Comparison of ENCODE assay signal across 10 cellular contexts in the genomic region with DNA sequence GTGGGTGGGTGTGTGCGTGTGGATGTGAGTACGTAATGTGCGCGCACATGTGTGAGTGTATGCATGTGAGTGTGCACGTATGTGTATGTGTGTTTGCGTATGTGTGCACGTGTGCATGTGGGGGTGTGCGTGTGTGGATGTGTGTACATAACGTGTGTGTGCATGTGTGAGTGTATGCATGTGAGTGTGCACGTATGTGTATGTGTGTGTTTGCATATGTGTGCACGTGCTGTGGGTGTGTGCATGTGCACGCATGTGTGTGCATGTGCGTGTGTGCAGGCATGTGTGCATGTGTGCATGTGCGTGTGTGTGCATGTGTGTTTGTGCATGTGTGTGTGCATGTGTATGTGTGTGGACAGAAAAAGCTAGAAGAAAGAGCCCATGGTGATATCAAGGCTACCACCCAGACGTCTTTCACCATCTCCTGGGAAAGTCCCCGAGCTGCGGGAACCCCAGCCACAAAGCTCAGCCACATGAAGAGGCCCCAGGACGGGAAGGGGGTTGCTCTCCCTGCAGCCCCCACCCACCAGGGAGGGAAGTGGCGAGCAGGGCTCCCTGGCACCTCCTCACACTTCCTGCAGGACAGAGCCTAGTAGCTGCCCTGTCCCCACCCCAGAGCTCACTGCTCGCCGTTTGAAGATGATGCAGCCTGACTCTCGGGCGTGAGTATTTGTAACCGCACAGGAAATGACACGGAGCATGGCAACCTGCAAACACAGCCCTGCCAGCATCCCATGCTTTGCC.
DNase-seq lines count a peak whose midpoint lies in the region; ATAC-seq, FAIRE-seq and TF ChIP-seq lines count a peak whose summit lies in the region.
"Had no signal": no experiment of that assay in that cellular context is flagged by ENCODE, and none has a peak within 500 bp of the region (broad histone marks: within the 10 kb centered on the region; RNA-seq: fewer than 3 reads in every experiment).

No MANE protein-coding gene starts in this region.

- 27% methylated on average over 25 of the region's 25 CpGs for WGBS in K562 (ENCODE audit: insufficient coverage, low coverage, missing lambda C conversion rate)

- peak overlapping the region in 1 of 2 donors; percentile 29 for H3K27ac Mint-ChIP-seq in stimulated activated naive CD8-positive, alpha-beta T cell treated with anti-CD3 and anti-CD28 coated beads, Interleukin-15, amount 100 ng/mL, for 72 hours

- peak; percentile 88 for ATAC-seq in GM18907 (IDR thresholded peaks at IDR 0.05; ENCODE audit: unreplicated experiment)
- ATAC-seq in HG02885 (IDR thresholded peaks at IDR 0.05; ENCODE audit: poor library complexity, unreplicated experiment) = peak; percentile 79
- ATAC-seq in RWPE2 (ENCODE audit: low read depth) = peak; percentile 52
- ATAC-seq in K562 = no peak
- ATAC-seq in stimulated activated naive CD8-positive, alpha-beta T cell treated with anti-CD3 and anti-CD28 coated beads, Interleukin-15, amount 100 ng/mL, for 72 hours = peak; percentile 92

- no peak overlapping the region for H3K4me2 ChIP-seq in K562 (ENCODE audit: insufficient read depth, low read length)

- no peak for TF ChIP-seq POLR2A in K562 (conservative IDR thresholded peaks at IDR 0.05)

- H3K9me1 ChIP-seq in K562 (ENCODE audit: control insufficient read depth, insufficient read depth, low read length) = no peaks in the 10 kb centered on the region

- H3K4me3 Mint-ChIP-seq in stimulated activated naive CD8-positive, alpha-beta T cell treated with anti-CD3 and anti-CD28 coated beads, Interleukin-15, amount 100 ng/mL, for 72 hours = peak overlapping the region; percentile 53 to 67

- H3K36me3 ChIP-seq in RWPE2 (ENCODE audit: low read depth) = no peaks in the 10 kb centered on the region
- H3K36me3 ChIP-seq in K562 (ENCODE audit: control insufficient read depth, insufficient read depth, low read length) = no peaks in the 10 kb centered on the region
- no peaks in the 10 kb centered on the region for H3K36me3 ChIP-seq in WERI-Rb-1
- H3K36me3 ChIP-seq: lower lobe of right lung had no signal

- in situ Hi-C loops in K562 (cut with MboI) = no loop called here

- H3K79me2 ChIP-seq in K562 (ENCODE audit: control insufficient read depth, insufficient read depth, low read length) = no peaks in the 10 kb centered on the region

- H3K4me1 ChIP-seq in RWPE2 (ENCODE audit: insufficient read depth, poor library complexity, severe bottlenecking) (peaks cover 2% of the 10 kb centered on the region), K562 (replicated peaks in 1 of 2; ENCODE audit: control insufficient read depth in 2 of 2, insufficient read depth in 2 of 2, low read length in 2 of 2) (peaks cover 0 to 19% of the 10 kb centered on the region in 2 experiments; a peak in 3 of 5 replicates)

- H3K27ac ChIP-seq in RWPE2 (ENCODE audit: poor library complexity, severe bottlenecking) = no peak overlapping the region
- H3K27ac ChIP-seq in K562 (ENCODE audit: extremely low read depth, low read depth, low read length) = no peak overlapping the region
- H3K27ac ChIP-seq in WERI-Rb-1 = no peak overlapping the region
- H3K27ac ChIP-seq: lower lobe of right lung, SK-N-MC had no signal

- no peak for TF ChIP-seq CTCF in RWPE2 (IDR thresholded peaks at IDR 0.05; ENCODE audit: poor library complexity, severe bottlenecking)
- TF ChIP-seq CTCF in K562 (IDR thresholded peaks at IDR 0.05 in 2 of 3, conservative IDR thresholded peaks at IDR 0.05 in 1 of 3; ENCODE audit: insufficient read depth in 2 of 3, low read depth in 1 of 3, low read length in 3 of 3) = no peak
- TF ChIP-seq CTCF in WERI-Rb-1 (IDR thresholded peaks at IDR 0.05; ENCODE audit: low read depth, low read length) = no peak

- intact Hi-C loops in K562 (cut with micrococcal nuclease) = loop anchor here (5.0 to 10.0 kb wide), 3 partner anchors 118 to 456 kb away; no protein-coding TSS in a partner anchor

- peaks cover 8 to 17% of the 10 kb centered on the region in 2 donors for H3K9me3 Mint-ChIP-seq in stimulated activated naive CD8-positive, alpha-beta T cell treated with anti-CD3 and anti-CD28 coated beads, Interleukin-15, amount 100 ng/mL, for 72 hours

- peaks cover 21% of the 10 kb centered on the region for H3K27me3 Mint-ChIP-seq in stimulated activated naive CD8-positive, alpha-beta T cell treated with anti-CD3 and anti-CD28 coated beads, Interleukin-15, amount 100 ng/mL, for 72 hours

- H3K9me3 ChIP-seq in RWPE2 (ENCODE audit: severe bottlenecking) (peaks cover 4% of the 10 kb centered on the region), K562 (replicated peaks; ENCODE audit: control insufficient read depth, insufficient read depth, low read depth, low read length) (no peaks in the 10 kb centered on the region; the same call in 1 of the 2 replicates), WERI-Rb-1 (ENCODE audit: severe bottlenecking) (peaks cover 18% of the 10 kb centered on the region)
- H3K9me3 ChIP-seq: lower lobe of right lung had no signal

- H3K4me3 ChIP-seq in RWPE2 (ENCODE audit: severe bottlenecking) (no peak overlapping the region), K562 (no peak overlapping the region), WERI-Rb-1 (ENCODE audit: low read depth, low read length) (no peak overlapping the region)
- H3K4me3 ChIP-seq: lower lobe of right lung, SK-N-MC had no signal

- no peak for FAIRE-seq in K562 (lab: Jason Lieb, UNC)

- POLR2A ChIA-PET in K562 (lab: Yijun Ruan, JAX) = interaction anchor here (0.7 kb wide), 1 partner anchor 259 kb away, joined by 3 read pairs; no protein-coding TSS in a partner anchor

- H3K4me1 Mint-ChIP-seq in stimulated activated naive CD8-positive, alpha-beta T cell treated with anti-CD3 and anti-CD28 coated beads, Interleukin-15, amount 100 ng/mL, for 72 hours = peaks cover 7% of the 10 kb centered on the region

- no peak for TF ChIP-seq EP300 in K562 (IDR thresholded peaks at IDR 0.05; ENCODE audit: low read length)

- H2AFZ ChIP-seq in K562 (ENCODE audit: low read depth, low read length) = no peak overlapping the region

- no peak overlapping the region for H3K9ac ChIP-seq in K562 (ENCODE audit: insufficient read depth in 1 of 2, low read depth in 2 of 2, low read length in 2 of 2)

- CTCF ChIA-PET in K562 (lab: Yijun Ruan, JAX; ENCODE audit: low intra/inter-chr PET ratio) = no interaction called here

- H3K27me3 ChIP-seq in RWPE2 (ENCODE audit: insufficient read depth, poor library complexity, severe bottlenecking) = no peaks in the 10 kb centered on the region
- peaks cover 10 to 26% of the 10 kb centered on the region in 2 experiments; a peak in 3 of 5 replicates for H3K27me3 ChIP-seq in K562 (ENCODE audit: control insufficient read depth in 2 of 2, insufficient read depth in 2 of 2, low read length in 2 of 2)
- H3K27me3 ChIP-seq in WERI-Rb-1 (ENCODE audit: insufficient read depth, low read depth, severe bottlenecking) = no peaks in the 10 kb centered on the region

- no TSS peak for BruUV-seq in K562 (replicated peaks; lab: Mats Ljungman, UMichigan)

- no peak for DNase-seq in RWPE2 (ENCODE audit: low spot score)
- no peak for DNase-seq in K562 (ENCODE audit: extremely low read depth in 1 of 4, low spot score in 3 of 4)
- peak; percentile 53 to 87 for DNase-seq in stimulated activated naive CD8-positive, alpha-beta T cell treated with anti-CD3 and anti-CD28 coated beads, Interleukin-15, amount 100 ng/mL, for 72 hours
- no peak for DNase-seq in WERI-Rb-1
- no peak for DNase-seq in iPS-NIHi7 (ENCODE audit: extremely low spot score)
- DNase-seq in KG1 (lab: John Stamatoyannopoulos, UW) = no peak
- DNase-seq: lower lobe of right lung had no signal

- no peak for TF ChIP-seq RAD21 in K562 (CRISPR knock-in tag; conservative IDR thresholded peaks at IDR 0.05 in 1 of 2, IDR thresholded peaks at IDR 0.05 in 1 of 2)

- H4K20me1 ChIP-seq in K562 (replicated peaks; ENCODE audit: control insufficient read depth, insufficient read depth, low read length) = no peaks in the 10 kb centered on the region

TF ChIP-seq in K562, 482 proteins besides CTCF, POLR2A, EP300 and RAD21:
- TF ChIP-seq MED1 (CRISPR knock-in tag; IDR thresholded peaks at IDR 0.05; ENCODE audit: borderline replicate concordance) = no peak
- TF ChIP-seq, protein P1, sequence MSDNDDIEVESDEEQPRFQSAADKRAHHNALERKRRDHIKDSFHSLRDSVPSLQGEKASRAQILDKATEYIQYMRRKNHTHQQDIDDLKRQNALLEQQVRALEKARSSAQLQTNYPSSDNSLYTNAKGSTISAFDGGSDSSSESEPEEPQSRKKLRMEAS (CRISPR knock-in tag; IDR thresholded peaks at IDR 0.05) = peak; percentile 31; the same call in 1 of the 2 replicates
- TF ChIP-seq RHOXF2B (CRISPR knock-in tag; conservative IDR thresholded peaks at IDR 0.05) = no peak

Comparison
In these comparisons a context has a peak if more than half of its experiments do, and no peak if none do; other contexts are left out.
1. DNase-seq: peak in stimulated activated naive CD8-positive, alpha-beta T cell treated with anti-CD3 and anti-CD28 coated beads, Interleukin-15, amount 100 ng/mL, for 72 hours (2 of 2); none in RWPE2 (single experiment), K562 (0 of 4), WERI-Rb-1 (single experiment), iPS-NIHi7 (single experiment) and KG1 (single experiment).